In the genomic region with DNA sequence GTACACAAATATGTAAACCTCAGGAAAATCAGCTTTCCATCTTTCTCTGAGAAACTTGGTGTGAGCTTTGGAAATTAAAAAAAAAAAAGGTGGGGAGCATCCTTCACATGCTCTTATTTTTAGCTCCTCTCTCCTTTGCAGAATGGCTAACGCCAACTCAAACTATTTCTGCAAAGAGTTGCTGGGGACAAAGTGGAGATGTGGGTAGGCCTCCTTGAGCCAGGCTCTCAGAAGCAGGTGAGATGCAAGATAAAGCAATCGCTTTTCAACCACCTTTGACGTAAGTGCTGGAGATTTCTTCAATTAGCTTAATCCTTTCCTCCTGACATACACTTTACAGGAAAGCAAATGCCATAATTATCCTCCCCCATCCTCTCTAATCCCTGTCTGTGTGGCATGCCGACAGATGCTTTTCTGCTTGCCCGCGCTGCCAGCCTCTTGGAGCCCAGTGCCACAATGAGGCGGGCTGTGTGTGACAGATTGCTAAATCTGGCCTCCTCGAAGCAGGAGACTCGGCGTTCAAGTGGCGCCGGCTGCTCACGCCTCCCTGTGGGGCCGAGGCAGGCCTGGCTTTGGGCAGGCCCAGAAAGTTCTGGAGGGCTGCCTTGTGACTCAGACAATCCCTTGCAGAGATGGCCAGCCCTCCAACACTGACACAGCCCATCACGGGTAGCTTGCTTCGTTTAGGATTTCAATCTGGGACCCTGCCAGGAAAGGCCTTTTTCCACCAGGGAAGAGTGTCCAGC, we compare ENCODE assay signal across 14 cellular contexts.
DNase-seq lines count a peak whose midpoint lies in the region; ATAC-seq and TF ChIP-seq lines count a peak whose summit lies in the region.
"Had no signal": no experiment of that assay in that cellular context is flagged by ENCODE, and none has a peak within 500 bp of the region (broad histone marks: within the 10 kb centered on the region; RNA-seq: fewer than 3 reads in every experiment).

No MANE protein-coding gene starts in this region.

- intact Hi-C loops in OCI-LY7 (cut with micrococcal nuclease; ENCODE audit: unreplicated experiment) = no loop called here
- intact Hi-C loops in natural killer cell (cut with micrococcal nuclease) = no loop called here

- no peaks in the 10 kb centered on the region for H3K9me2 ChIP-seq in OCI-LY7 (ENCODE audit: insufficient read depth, low read length)

- H3K9me3 Mint-ChIP-seq in natural killer cell = no peaks in the 10 kb centered on the region

- TF ChIP-seq CTCF in astrocyte of the cerebellum (IDR thresholded peaks at IDR 0.05; ENCODE audit: low read depth, low read length, missing control alignments) (no peak), right atrium auricular region (IDR thresholded peaks at IDR 0.05) (no peak), OCI-LY7 (conservative IDR thresholded peaks at IDR 0.05; ENCODE audit: low read length) (no peak), natural killer cell (IDR thresholded peaks at IDR 0.05) (no peak)

- no peaks in the 10 kb centered on the region for H3K4me1 Mint-ChIP-seq in natural killer cell
- H3K4me1 Mint-ChIP-seq: naive B cell had no signal

- H3K4me2 ChIP-seq in OCI-LY7 (ENCODE audit: low read length) = no peak overlapping the region
- H3K4me2 ChIP-seq: hepatocyte had no signal

- H3K27me3 ChIP-seq in right atrium auricular region = no peaks in the 10 kb centered on the region
- H3K27me3 ChIP-seq: hepatocyte, testis had no signal

- CTCF ChIA-PET in OCI-LY7 (lab: Charles Lee; ENCODE audit: unreplicated experiment) = no interaction called here

- H3K4me3 ChIP-seq in astrocyte of the cerebellum (ENCODE audit: low read depth, low read length) (no peak overlapping the region), right atrium auricular region (no peak overlapping the region), OCI-LY7 (ENCODE audit: low read depth, low read length, poor library complexity, severe bottlenecking) (no peak overlapping the region)
- H3K4me3 ChIP-seq: hepatocyte, testis had no signal

- H3K4me3 Mint-ChIP-seq in natural killer cell = no peak overlapping the region
- H3K4me3 Mint-ChIP-seq: activated CD8-positive, alpha-beta T cell treated with anti-CD3 and anti-CD28 coated beads, Interleukin-2, amount 10 ng/mL, durations not matched to agents 7 days and 5 days; naive B cell had no signal

- H4K20me1 ChIP-seq in OCI-LY7 (ENCODE audit: insufficient read depth, low read length) = no peaks in the 10 kb centered on the region

- H3K36me3 ChIP-seq in right atrium auricular region (no peaks in the 10 kb centered on the region), OCI-LY7 (ENCODE audit: insufficient read depth, low read length) (no peaks in the 10 kb centered on the region)

- no peaks in the 10 kb centered on the region for H3K27me3 Mint-ChIP-seq in natural killer cell (ENCODE audit: low read depth in 2 of 2)

- H3K9me3 ChIP-seq in right atrium auricular region = no peaks in the 10 kb centered on the region
- H3K9me3 ChIP-seq in OCI-LY7 (ENCODE audit: low read length) = no peaks in the 10 kb centered on the region
- H3K9me3 ChIP-seq: testis had no signal

- H3K4me1 ChIP-seq in right atrium auricular region (peaks cover 0 to 30% of the 10 kb centered on the region in 2 donors), OCI-LY7 (ENCODE audit: insufficient read depth, low read length, poor library complexity, severe bottlenecking) (no peaks in the 10 kb centered on the region)

- no TSS peak for BruUV-seq in OCI-LY7 (replicated peaks; lab: Mats Ljungman, UMichigan)

- no peak for ATAC-seq in natural killer cell
- ATAC-seq in HG02970 (IDR thresholded peaks at IDR 0.05; ENCODE audit: low FRiP score, unreplicated experiment) = no peak
- no peak for ATAC-seq in HG02852 (IDR thresholded peaks at IDR 0.05; ENCODE audit: unreplicated experiment)
- ATAC-seq: activated CD8-positive, alpha-beta T cell treated with anti-CD3 and anti-CD28 coated beads, Interleukin-2, amount 10 ng/mL, durations not matched to agents 7 days and 5 days had no signal

- no peaks in the 10 kb centered on the region for H3K79me2 ChIP-seq in OCI-LY7 (ENCODE audit: insufficient read depth, low read depth, low read length)
- H3K79me2 ChIP-seq: hepatocyte had no signal

- H3K27ac Mint-ChIP-seq in natural killer cell = no peak overlapping the region
- H3K27ac Mint-ChIP-seq: activated CD8-positive, alpha-beta T cell treated with anti-CD3 and anti-CD28 coated beads, Interleukin-2, amount 10 ng/mL, durations not matched to agents 7 days and 5 days; naive B cell had no signal

- H3K36me3 Mint-ChIP-seq in natural killer cell = no peaks in the 10 kb centered on the region
- H3K36me3 Mint-ChIP-seq: naive B cell had no signal

- peak overlapping the region; percentile 56 to 74 for H3K27ac ChIP-seq in right atrium auricular region
- H3K27ac ChIP-seq in OCI-LY7 (ENCODE audit: low read depth, low read length, poor library complexity, severe bottlenecking) = no peak overlapping the region
- H3K27ac ChIP-seq: hepatocyte, testis had no signal

- in situ Hi-C loops in astrocyte of the cerebellum (cut with HindIII; ENCODE audit: low sequenced_read_pairs) = no loop called here

- H2AFZ ChIP-seq in OCI-LY7 (ENCODE audit: low read length) = no peak overlapping the region
- H2AFZ ChIP-seq: hepatocyte had no signal

- POLR2A ChIA-PET in OCI-LY7 (lab: Charles Lee) = interaction anchor here (0.6 kb wide), 1 partner anchor 968 kb away, joined by 3 read pairs; no protein-coding TSS in a partner anchor

- DNase-seq in GM04504 (ENCODE audit: low read depth) (peak; percentile 87), astrocyte of the cerebellum (ENCODE audit: low read depth) (peak; percentile 55), right atrium auricular region (ENCODE audit: low spot score) (peak; percentile 85), superior temporal gyrus (ENCODE audit: extremely low spot score) (peak; percentile 48), OCI-LY7 (ENCODE audit: low spot score) (no peak), natural killer cell (no peak)
- DNase-seq: activated CD8-positive, alpha-beta T cell treated with anti-CD3 and anti-CD28 coated beads, Interleukin-2, amount 10 ng/mL, durations not matched to agents 7 days and 5 days; DMS153; naive B cell; NCI-H2029 treated with DMSO at 0.1 percent for 48 hours; testis had no signal

Comparison
In these comparisons a context has a peak if more than half of its experiments do, and no peak if none do; other contexts are left out.
1. DNase-seq: peak in GM04504 (single experiment), astrocyte of the cerebellum (single experiment), right atrium auricular region (single experiment) and superior temporal gyrus (single experiment); none in OCI-LY7 (single experiment) and natural killer cell (single experiment).